In genomic region chr1:109426278-109427170, GRCh38 we compare ENCODE assay signal across 1 cellular context.
TF ChIP-seq lines count a peak whose summit lies in the region.

PSMA5 (minus strand) TSS chr1:109426448; CDS start chr1:109426330, 118 bp downstream.

TF ChIP-seq in HepG2, 621 proteins besides CTCF, POLR2A, EP300 and RAD21 (continued from another document and continues in another):
- TF ChIP-seq AHDC1 (CRISPR knock-in tag; IDR thresholded peaks at IDR 0.05; ENCODE audit: borderline replicate concordance): 0 out of 2 replicates have a peak, but pooled peaks have one; percentile 16
- no peak for TF ChIP-seq TOPORS (CRISPR knock-in tag; IDR thresholded peaks at IDR 0.05)
- peak; percentile 87 for TF ChIP-seq ZNF772 (CRISPR knock-in tag; IDR thresholded peaks at IDR 0.05)
- TF ChIP-seq GMEB2 (CRISPR knock-in tag; IDR thresholded peaks at IDR 0.05; ENCODE audit: low read depth): no peak
- no peak for TF ChIP-seq ZNF775 (CRISPR knock-in tag; IDR thresholded peaks at IDR 0.05; ENCODE audit: borderline replicate concordance)
- no peak for TF ChIP-seq ZNF496 (CRISPR knock-in tag; IDR thresholded peaks at IDR 0.05; ENCODE audit: insufficient replicate concordance)
- no peak for TF ChIP-seq EZH2 (conservative IDR thresholded peaks at IDR 0.05; ENCODE audit: low read depth, low read length)
- TF ChIP-seq MED1 (CRISPR knock-in tag; IDR thresholded peaks at IDR 0.05): peak; percentile 61
- peak; percentile 70; the same call in 1 of the 2 replicates for TF ChIP-seq ERF (CRISPR knock-in tag; IDR thresholded peaks at IDR 0.05)
- TF ChIP-seq ZC3H4 (CRISPR knock-in tag; IDR thresholded peaks at IDR 0.05; ENCODE audit: borderline replicate concordance): 0 out of 2 replicates have a peak, but pooled peaks have one; percentile 4
- no peak for TF ChIP-seq RNF219 (CRISPR knock-in tag; IDR thresholded peaks at IDR 0.05)
- peak; percentile 93 for TF ChIP-seq MYC (CRISPR knock-in tag; IDR thresholded peaks at IDR 0.05; ENCODE audit: borderline replicate concordance)
- TF ChIP-seq ZNF136 (CRISPR knock-in tag; IDR thresholded peaks at IDR 0.05; ENCODE audit: low read depth): no peak
- no peak for TF ChIP-seq MAFG (CRISPR knock-in tag; IDR thresholded peaks at IDR 0.05)
- TF ChIP-seq AGO1 (IDR thresholded peaks at IDR 0.05; ENCODE audit: low read depth, low read length, poor library complexity, severe bottlenecking): peak; percentile 51
- TF ChIP-seq SMAD3 (CRISPR knock-in tag; IDR thresholded peaks at IDR 0.05): peak; percentile 89
- peak; percentile 89 for TF ChIP-seq SP2 (CRISPR knock-in tag; IDR thresholded peaks at IDR 0.05)
- TF ChIP-seq KAT8 (CRISPR knock-in tag; IDR thresholded peaks at IDR 0.05): peak; percentile 83
- TF ChIP-seq, protein P1, sequence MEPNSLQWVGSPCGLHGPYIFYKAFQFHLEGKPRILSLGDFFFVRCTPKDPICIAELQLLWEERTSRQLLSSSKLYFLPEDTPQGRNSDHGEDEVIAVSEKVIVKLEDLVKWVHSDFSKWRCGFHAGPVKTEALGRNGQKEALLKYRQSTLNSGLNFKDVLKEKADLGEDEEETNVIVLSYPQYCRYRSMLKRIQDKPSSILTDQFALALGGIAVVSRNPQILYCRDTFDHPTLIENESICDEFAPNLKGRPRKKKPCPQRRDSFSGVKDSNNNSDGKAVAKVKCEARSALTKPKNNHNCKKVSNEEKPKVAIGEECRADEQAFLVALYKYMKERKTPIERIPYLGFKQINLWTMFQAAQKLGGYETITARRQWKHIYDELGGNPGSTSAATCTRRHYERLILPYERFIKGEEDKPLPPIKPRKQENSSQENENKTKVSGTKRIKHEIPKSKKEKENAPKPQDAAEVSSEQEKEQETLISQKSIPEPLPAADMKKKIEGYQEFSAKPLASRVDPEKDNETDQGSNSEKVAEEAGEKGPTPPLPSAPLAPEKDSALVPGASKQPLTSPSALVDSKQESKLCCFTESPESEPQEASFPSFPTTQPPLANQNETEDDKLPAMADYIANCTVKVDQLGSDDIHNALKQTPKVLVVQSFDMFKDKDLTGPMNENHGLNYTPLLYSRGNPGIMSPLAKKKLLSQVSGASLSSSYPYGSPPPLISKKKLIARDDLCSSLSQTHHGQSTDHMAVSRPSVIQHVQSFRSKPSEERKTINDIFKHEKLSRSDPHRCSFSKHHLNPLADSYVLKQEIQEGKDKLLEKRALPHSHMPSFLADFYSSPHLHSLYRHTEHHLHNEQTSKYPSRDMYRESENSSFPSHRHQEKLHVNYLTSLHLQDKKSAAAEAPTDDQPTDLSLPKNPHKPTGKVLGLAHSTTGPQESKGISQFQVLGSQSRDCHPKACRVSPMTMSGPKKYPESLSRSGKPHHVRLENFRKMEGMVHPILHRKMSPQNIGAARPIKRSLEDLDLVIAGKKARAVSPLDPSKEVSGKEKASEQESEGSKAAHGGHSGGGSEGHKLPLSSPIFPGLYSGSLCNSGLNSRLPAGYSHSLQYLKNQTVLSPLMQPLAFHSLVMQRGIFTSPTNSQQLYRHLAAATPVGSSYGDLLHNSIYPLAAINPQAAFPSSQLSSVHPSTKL (CRISPR knock-in tag; IDR thresholded peaks at IDR 0.05): peak; percentile 26; the same call in 1 of the 2 replicates
- peak; percentile 8; the same call in 1 of the 2 replicates for TF ChIP-seq MAZ (IDR thresholded peaks at IDR 0.05; ENCODE audit: borderline replicate concordance, low read depth, low read length)
- TF ChIP-seq MAZ (CRISPR knock-in tag; IDR thresholded peaks at IDR 0.05; ENCODE audit: low read depth): peak; percentile 78
- no peak for TF ChIP-seq FOXC1 (CRISPR knock-in tag; IDR thresholded peaks at IDR 0.05; ENCODE audit: borderline replicate concordance)
- TF ChIP-seq HINFP (CRISPR knock-in tag; IDR thresholded peaks at IDR 0.05; ENCODE audit: low read depth): peak; percentile 5; the same call in 1 of the 2 replicates
- no peak for TF ChIP-seq SUZ12 (IDR thresholded peaks at IDR 0.05; ENCODE audit: low read depth, low read length)
- peak; percentile 95 for TF ChIP-seq NFYC (CRISPR knock-in tag; IDR thresholded peaks at IDR 0.05)
- TF ChIP-seq SRY (CRISPR knock-in tag; IDR thresholded peaks at IDR 0.05): peak; percentile 40; the same call in 1 of the 2 replicates
- TF ChIP-seq E2F1 (CRISPR knock-in tag; IDR thresholded peaks at IDR 0.05): no peak
- TF ChIP-seq PRDM15 (CRISPR knock-in tag; IDR thresholded peaks at IDR 0.05): no peak
- TF ChIP-seq, protein P2, sequence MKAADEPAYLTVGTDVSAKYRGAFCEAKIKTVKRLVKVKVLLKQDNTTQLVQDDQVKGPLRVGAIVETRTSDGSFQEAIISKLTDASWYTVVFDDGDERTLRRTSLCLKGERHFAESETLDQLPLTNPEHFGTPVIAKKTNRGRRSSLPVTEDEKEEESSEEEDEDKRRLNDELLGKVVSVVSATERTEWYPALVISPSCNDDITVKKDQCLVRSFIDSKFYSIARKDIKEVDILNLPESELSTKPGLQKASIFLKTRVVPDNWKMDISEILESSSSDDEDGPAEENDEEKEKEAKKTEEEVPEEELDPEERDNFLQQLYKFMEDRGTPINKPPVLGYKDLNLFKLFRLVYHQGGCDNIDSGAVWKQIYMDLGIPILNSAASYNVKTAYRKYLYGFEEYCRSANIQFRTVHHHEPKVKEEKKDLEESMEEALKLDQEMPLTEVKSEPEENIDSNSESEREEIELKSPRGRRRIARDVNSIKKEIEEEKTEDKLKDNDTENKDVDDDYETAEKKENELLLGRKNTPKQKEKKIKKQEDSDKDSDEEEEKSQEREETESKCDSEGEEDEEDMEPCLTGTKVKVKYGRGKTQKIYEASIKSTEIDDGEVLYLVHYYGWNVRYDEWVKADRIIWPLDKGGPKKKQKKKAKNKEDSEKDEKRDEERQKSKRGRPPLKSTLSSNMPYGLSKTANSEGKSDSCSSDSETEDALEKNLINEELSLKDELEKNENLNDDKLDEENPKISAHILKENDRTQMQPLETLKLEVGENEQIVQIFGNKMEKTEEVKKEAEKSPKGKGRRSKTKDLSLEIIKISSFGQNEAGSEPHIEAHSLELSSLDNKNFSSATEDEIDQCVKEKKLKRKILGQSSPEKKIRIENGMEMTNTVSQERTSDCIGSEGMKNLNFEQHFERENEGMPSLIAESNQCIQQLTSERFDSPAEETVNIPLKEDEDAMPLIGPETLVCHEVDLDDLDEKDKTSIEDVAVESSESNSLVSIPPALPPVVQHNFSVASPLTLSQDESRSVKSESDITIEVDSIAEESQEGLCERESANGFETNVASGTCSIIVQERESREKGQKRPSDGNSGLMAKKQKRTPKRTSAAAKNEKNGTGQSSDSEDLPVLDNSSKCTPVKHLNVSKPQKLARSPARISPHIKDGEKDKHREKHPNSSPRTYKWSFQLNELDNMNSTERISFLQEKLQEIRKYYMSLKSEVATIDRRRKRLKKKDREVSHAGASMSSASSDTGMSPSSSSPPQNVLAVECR (CRISPR knock-in tag; IDR thresholded peaks at IDR 0.05; ENCODE audit: borderline replicate concordance): peak; percentile 92; the same call in 1 of the 2 replicates
